Comparison of ENCODE assay signal across 13 cellular contexts in the genomic region with DNA sequence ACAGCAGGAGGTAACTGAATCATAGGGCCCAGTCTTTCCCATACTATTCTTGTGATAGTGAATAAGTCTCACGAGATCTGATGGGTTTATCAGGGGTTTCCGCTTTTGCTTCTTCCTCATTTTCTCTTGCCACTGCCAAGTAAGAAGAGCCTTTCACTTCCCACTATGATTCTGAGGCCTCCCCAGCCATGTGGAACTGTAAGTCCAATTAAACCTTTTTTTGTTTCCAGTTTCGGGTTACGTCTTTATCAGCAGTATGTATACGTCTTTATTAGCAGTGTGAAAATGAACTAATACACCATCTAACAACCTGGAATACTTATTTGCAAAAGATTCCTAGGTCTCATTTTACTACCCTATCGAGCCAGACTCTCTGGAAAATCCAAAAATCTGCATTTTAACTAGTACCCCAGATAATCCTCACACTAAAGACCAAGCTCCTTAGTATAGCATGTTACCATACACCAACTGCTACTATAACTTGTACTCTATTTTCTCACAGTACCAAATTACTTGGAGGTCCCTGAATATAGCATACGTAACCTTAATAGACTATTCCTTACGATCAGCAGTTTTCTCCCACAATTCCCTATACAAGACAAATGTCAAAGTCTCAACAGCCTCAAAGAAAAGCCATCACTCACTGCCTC. TPM values are rescaled to one million over a fixed set of nuclear protein-coding genes. Genes with fewer than 3 reads are reported as not detected.
A peak's percentile ranks its signal among the peaks of the same experiment; 100 is the strongest.
DNase-seq lines count a peak whose midpoint lies in the region; ATAC-seq, FAIRE-seq and TF ChIP-seq lines count a peak whose summit lies in the region.
"Had no signal": no experiment of that assay in that cellular context is flagged by ENCODE, and none has a peak within 500 bp of the region (broad histone marks: within the 10 kb centered on the region; RNA-seq: fewer than 3 reads in every experiment).

No MANE protein-coding gene starts in this region.

- TF ChIP-seq CTCF in GM12878 (IDR thresholded peaks at IDR 0.05 in 2 of 3, conservative IDR thresholded peaks at IDR 0.05 in 1 of 3; ENCODE audit: control insufficient read depth in 2 of 3, extremely low read depth in 1 of 3, insufficient read depth in 1 of 3, low read depth in 3 of 3, low read length in 3 of 3) = no peak
- no peak for TF ChIP-seq CTCF in type B pancreatic cell (conservative IDR thresholded peaks at IDR 0.05)

- peaks cover 6 to 19% of the 10 kb centered on the region in 2 experiments for H3K36me3 ChIP-seq in GM12878 (ENCODE audit: control insufficient read depth in 2 of 2, insufficient read depth in 2 of 2, low read length in 1 of 2)

- H3K4me3 ChIP-seq in GM12878 = peak overlapping the region; percentile 29; the same call in 1 of the 2 replicates
- H3K4me3 ChIP-seq: adrenal gland had no signal

- H4K20me1 ChIP-seq in GM12878 (ENCODE audit: control insufficient read depth, insufficient read depth) = no peaks in the 10 kb centered on the region

- H3K4me1 ChIP-seq in GM12878 (ENCODE audit: control insufficient read depth, insufficient read depth, low read length) = peaks cover 8% of the 10 kb centered on the region

- FAIRE-seq in GM12878 (lab: Jason Lieb, UNC) = no peak

- ATAC-seq in GM21360 (IDR thresholded peaks at IDR 0.05; ENCODE audit: unreplicated experiment) (peak; percentile 73), GM12878 (peak; percentile 84), HG03457 (IDR thresholded peaks at IDR 0.05; ENCODE audit: unreplicated experiment) (no peak)
- ATAC-seq: sciatic nerve had no signal

- WGBS in GM12878 (ENCODE audit: insufficient coverage, insufficient replicate concordance, low lambda C conversion rate, missing lambda C conversion rate) = 47% methylated on average over 8 of the region's 8 CpGs

- peaks cover 34 to 48% (median 35%) of the 10 kb centered on the region in 3 donors for H3K4me1 Mint-ChIP-seq in IgD-negative memory B cell
- no peaks in the 10 kb centered on the region for H3K4me1 Mint-ChIP-seq in type B pancreatic cell (ENCODE audit: unreplicated experiment)

- H3K27ac Mint-ChIP-seq in IgD-negative memory B cell (peak overlapping the region; percentile 62 to 94 (median 83)), type B pancreatic cell (no peak overlapping the region)

- H3K79me2 ChIP-seq in GM12878 (ENCODE audit: control insufficient read depth, insufficient read depth, low read length) = peaks cover 14% of the 10 kb centered on the region

- intact Hi-C loops in GM12878 (cut with micrococcal nuclease; ENCODE audit: unreplicated experiment) (no loop called here), head of caudate nucleus (cut with DNase I) (loop anchor here (5.0 kb wide), 1 partner anchor 37 kb away; no protein-coding TSS in a partner anchor)

- peaks cover 15% of the 10 kb centered on the region for H3K36me3 Mint-ChIP-seq in IgD-negative memory B cell
- H3K36me3 Mint-ChIP-seq in type B pancreatic cell = peaks cover 56% of the 10 kb centered on the region

- H3K4me2 ChIP-seq in GM12878 (ENCODE audit: control insufficient read depth, insufficient read depth) = peak overlapping the region; percentile 38
- H3K4me2 ChIP-seq: SK-N-SH had no signal

- TF ChIP-seq EP300 in GM12878 (IDR thresholded peaks at IDR 0.05; ENCODE audit: borderline replicate concordance in 1 of 2, control insufficient read depth in 1 of 2, low read depth in 2 of 2, low read length in 2 of 2) = no peak

- SMC1A ChIA-PET in GM12878 (lab: Charles Lee; ENCODE audit: uncharacterized antibody, unreplicated experiment) = interaction anchor here (0.7 to 1.4 kb wide), 3 partner anchors 22 to 255 kb away, joined by 3 to 5 read pairs (median 4); no protein-coding TSS in a partner anchor

- no peak for TF ChIP-seq RAD21 in GM12878 (IDR thresholded peaks at IDR 0.05; ENCODE audit: insufficient read depth, low read depth, low read length)

- H3K4me3 Mint-ChIP-seq in IgD-negative memory B cell (peak overlapping the region; percentile 6 to 81 (median 38)), type B pancreatic cell (no peak overlapping the region)

- no peaks in the 10 kb centered on the region for H3K27me3 ChIP-seq in GM12878 (replicated peaks in 1 of 2; ENCODE audit: control insufficient read depth in 2 of 2, insufficient read depth in 2 of 2, low read length in 1 of 2)
- H3K27me3 ChIP-seq: adrenal gland had no signal

- RAD21 ChIA-PET in GM12878 (lab: Charles Lee; ENCODE audit: unreplicated experiment) = interaction anchor here (1.4 kb wide), 1 partner anchor 39 kb away, joined by 4 read pairs; no protein-coding TSS in a partner anchor

- H3K9me3 Mint-ChIP-seq in IgD-negative memory B cell (peaks cover 0 to 13% (median 2%) of the 10 kb centered on the region in 3 donors), type B pancreatic cell (no peaks in the 10 kb centered on the region)

- peak overlapping the region; percentile 28 for H3K27ac ChIP-seq in GM12878 (ENCODE audit: control insufficient read depth, insufficient read depth)

- no peak overlapping the region for H3K9ac ChIP-seq in GM12878 (ENCODE audit: control insufficient read depth, insufficient read depth, low read length)
- H3K9ac ChIP-seq: SK-N-SH had no signal

- in situ Hi-C loops in GM12878 (cut with MboI) = no loop called here

- DNase-seq in Ammon's horn (ENCODE audit: low spot score) = peak; percentile 15
- DNase-seq in GM12878 (ENCODE audit: low read depth, low spot score) = peak; percentile 37
- no peak for DNase-seq in head of caudate nucleus
- no peak for DNase-seq in hepatic stellate cell (ENCODE audit: low spot score)
- DNase-seq in type B pancreatic cell (ENCODE audit: extremely low spot score, unreplicated experiment) = no peak
- DNase-seq: mammary epithelial cell, NCI-H446, SK-N-SH had no signal

- POLR2A ChIA-PET in GM12878 (lab: Charles Lee) = no interaction called here

- no peak overlapping the region for H2AFZ ChIP-seq in GM12878 (ENCODE audit: control insufficient read depth, low read depth, low read length)

- peaks cover 24% of the 10 kb centered on the region for H3K9me3 ChIP-seq in GM12878 (replicated peaks; ENCODE audit: control insufficient read depth, insufficient read depth, low read length)
- H3K9me3 ChIP-seq: adrenal gland, SK-N-SH had no signal

- BruUV-seq in GM12878 (replicated peaks; lab: Mats Ljungman, UMichigan) = TSS peak; percentile 3

- CTCF ChIA-PET in GM12878 (lab: Yijun Ruan, JAX) = no interaction called here

- H3K27me3 Mint-ChIP-seq in IgD-negative memory B cell = no peaks in the 10 kb centered on the region
- no peaks in the 10 kb centered on the region for H3K27me3 Mint-ChIP-seq in type B pancreatic cell

- no peak for TF ChIP-seq POLR2A in GM12878 (IDR thresholded peaks at IDR 0.05; ENCODE audit: low read depth, low read length)

TF ChIP-seq in GM12878, 131 proteins besides CTCF, POLR2A, EP300 and RAD21 (continues in another document):
- TF ChIP-seq PAX8 (IDR thresholded peaks at IDR 0.05) (no peak), FOXK2 (IDR thresholded peaks at IDR 0.05) (no peak), BMI1 (IDR thresholded peaks at IDR 0.05; ENCODE audit: borderline replicate concordance) (peak; percentile 22; the same call in 1 of the 2 replicates), FOS (IDR thresholded peaks at IDR 0.05; ENCODE audit: borderline replicate concordance, extremely low read depth, insufficient read length) (no peak), MXI1 (IDR thresholded peaks at IDR 0.05; ENCODE audit: low read depth, low read length) (no peak), GABPA (IDR thresholded peaks at IDR 0.05; ENCODE audit: low read depth) (no peak), PML (IDR thresholded peaks at IDR 0.05; ENCODE audit: low read length) (no peak), MEF2A (IDR thresholded peaks at IDR 0.05; ENCODE audit: insufficient read depth, low read depth, low read length) (0 out of 2 replicates have a peak, but pooled peaks have one; percentile 4), NFIC (IDR thresholded peaks at IDR 0.05; ENCODE audit: low read depth, low read length) (peak; percentile 39; the same call in 1 of the 2 replicates), E4F1 (IDR thresholded peaks at IDR 0.05; ENCODE audit: borderline replicate concordance, partially characterized antibody) (no peak)

RNA-seq across cellular contexts. Expression of gene GTF2A1, which starts 11.4 kb away (rescaled TPM):
- polyA plus RNA-seq in IgD-negative memory B cell (9.2 TPM), GM12878 (2011; rRNA removed) (19.7 and 28.7 TPM in 2 replicates), GM12878 (2014; fragmentation: Illumina TruSeq; extraction: Trizol) (15.6 and 19.8 TPM in 2 replicates), GM12878 (2014; fragmentation: Nextera tagmentation; extraction: Ambion mirVana) (1 to 10 TPM; 3.5 to 5.1 TPM), GM12878 (2014; rRNA removed) (17.9 and 18.5 TPM in 2 replicates), GM12878 (2016; fragmentation: Nextera tagmentation; extraction: Ambion mirVana) (1 to 10 TPM; 2.5 to 2.9 TPM)
- total RNA-seq in GM12878 (2013; cell fraction: nucleolus; rRNA removed) = 23.7 and 27.5 TPM in 2 replicates
- total RNA-seq in GM12878 (2014; rRNA removed) (15.9 and 17.6 TPM in 2 replicates), GM12878 (2014; rRNA removed; fragmentation: Illumina TruSeq; extraction: Trizol) (14.2 and 16.4 TPM in 2 replicates), GM12878 (2021) (23.7 and 26.8 TPM in 2 replicates), type B pancreatic cell (ENCODE audit: low replicate concordance) (31.4 and 40.9 TPM in 2 replicates)
- polyA plus RNA-seq in GM12878 (2011; ENCODE audit: low read depth) = 7.1 TPM
- polyA plus RNA-seq in GM12878 (2011; cell fraction: cytosol; rRNA removed) = 14.9 and 20.2 TPM in 2 replicates
- polyA plus RNA-seq in GM12878 (2011; cell fraction: nucleus; rRNA removed) = 9.4 and 12.6 TPM in 2 replicates
- 10.3 and 13.0 TPM in 2 replicates for polyA plus RNA-seq in GM12878 (2012)
- 43.7 and 75.0 TPM in 2 replicates for polyA minus RNA-seq in GM12878 (2011; rRNA and poly(A)+ RNA removed)
- polyA minus RNA-seq in GM12878 (2011; cell fraction: cytosol; rRNA and poly(A)+ RNA removed) = 19.8 and 26.3 TPM in 2 replicates
- polyA minus RNA-seq in GM12878 (2011; cell fraction: nucleus; rRNA and poly(A)+ RNA removed) = 7.3 and 11.6 TPM in 2 replicates

Comparison
In these comparisons a context has a peak if more than half of its experiments do, and no peak if none do; other contexts are left out.
1. DNase-seq: peak in Ammon's horn (single experiment) and GM12878 (single experiment); none in head of caudate nucleus (0 of 42), hepatic stellate cell (single experiment) and type B pancreatic cell (single experiment).